ENCODE assay signal across 10 cellular contexts in genomic region chr2:121197369-121198091, GRCh38.
DNase-seq lines count a peak whose midpoint lies in the region; ATAC-seq and TF ChIP-seq lines count a peak whose summit lies in the region.
"Had no signal": no experiment of that assay in that cellular context is flagged by ENCODE, and none has a peak within 500 bp of the region (broad histone marks: within the 10 kb centered on the region; RNA-seq: fewer than 3 reads in every experiment).

No MANE protein-coding gene starts in this region.

- H3K79me1 ChIP-seq in trophoblast cell (ENCODE audit: low read length), result no peaks in the 10 kb centered on the region

- no peak overlapping the region for H3K14ac ChIP-seq in trophoblast cell (ENCODE audit: low read length)

- no peak overlapping the region for H4K91ac ChIP-seq in trophoblast cell (ENCODE audit: low read depth, low read length)

- no peak overlapping the region for H2BK5ac ChIP-seq in trophoblast cell (ENCODE audit: low read depth, low read length, poor library complexity)

- H2BK12ac ChIP-seq in trophoblast cell (ENCODE audit: low read length), result no peak overlapping the region

- CTCF ChIA-PET in HEK293T (lab: Yijun Ruan, JAX), result no interaction called here

- H3K9me3 ChIP-seq in trophoblast cell (ENCODE audit: insufficient read depth, low read depth, low read length), result peaks cover 4% of the 10 kb centered on the region

- H3K23ac ChIP-seq in trophoblast cell (ENCODE audit: low read length), result no peak overlapping the region

- H4K12ac ChIP-seq in trophoblast cell (ENCODE audit: low read depth, low read length), result no peak overlapping the region

- no peak overlapping the region for H3K18ac ChIP-seq in trophoblast cell (ENCODE audit: low read length)

- no peaks in the 10 kb centered on the region for H3K27me3 ChIP-seq in trophoblast cell (ENCODE audit: insufficient read depth, low read length)

- no peaks in the 10 kb centered on the region for H3K36me3 ChIP-seq in trophoblast cell (ENCODE audit: control insufficient read depth in 1 of 2, insufficient read depth in 2 of 2, low read length in 2 of 2)

- peak; percentile 38 for DNase-seq in COLO668 (lab: John Stamatoyannopoulos, UW; ENCODE audit: unreplicated experiment)
- peak; percentile 21 for DNase-seq in SKM-1 (lab: John Stamatoyannopoulos, UW; ENCODE audit: unreplicated experiment)
- DNase-seq in glomerular visceral epithelial cell (ENCODE audit: extremely low spot score), result peak; percentile 40
- peak; percentile 21 to 42 for DNase-seq in trophoblast cell
- DNase-seq in HEK293T (ENCODE audit: extremely low spot score), result no peak
- DNase-seq in activated CD4-positive, alpha-beta T cell treated with anti-CD3 and anti-CD28 coated beads for 4 hours, result no peak
- no peak for DNase-seq in activated gamma-delta T cell (lab: John Stamatoyannopoulos, UW)

- H3K79me2 ChIP-seq in trophoblast cell (ENCODE audit: control insufficient read depth, insufficient read depth, low read length, poor library complexity), result no peaks in the 10 kb centered on the region

- no peak overlapping the region for H3K9ac ChIP-seq in trophoblast cell (ENCODE audit: low read length)

- H3K4me1 ChIP-seq in trophoblast cell (ENCODE audit: control insufficient read depth in 1 of 2, insufficient read depth in 2 of 2, low read length in 2 of 2), result peaks cover 0 to 1% of the 10 kb centered on the region in 2 experiments

- no peak overlapping the region for H3K4ac ChIP-seq in trophoblast cell (ENCODE audit: low read depth, low read length)

- H2AFZ ChIP-seq in trophoblast cell (ENCODE audit: insufficient read depth, low read length, poor library complexity), result no peak overlapping the region

- no peak overlapping the region for H4K8ac ChIP-seq in trophoblast cell (ENCODE audit: low read depth, low read length)

- no peak for ATAC-seq in GM18520 (IDR thresholded peaks at IDR 0.05; ENCODE audit: unreplicated experiment)
- ATAC-seq: stimulated activated effector memory CD8-positive, alpha-beta T cell treated with anti-CD3 and anti-CD28 coated beads, Interleukin-12 subunit alpha, Interleukin-12 subunit beta, amount 100 ng/mL, for 72 hours had no signal

- H3K4me3 ChIP-seq in trophoblast cell (ENCODE audit: low read depth, low read length), result no peak overlapping the region

- POLR2A ChIA-PET in HEK293T (lab: Yijun Ruan, JAX), result no interaction called here

- H3K27ac ChIP-seq in trophoblast cell (ENCODE audit: low read depth, low read length), result no peak overlapping the region
- H3K27ac ChIP-seq: VCaP had no signal

- no peak overlapping the region for H3K4me2 ChIP-seq in trophoblast cell (ENCODE audit: low read length)

- WGBS in trophoblast cell (ENCODE audit: extremely low coverage, insufficient coverage, insufficient read length), result no CpG with 5 or more reads among the region's 19 CpGs

- H2BK120ac ChIP-seq in trophoblast cell (ENCODE audit: insufficient read depth, low read length, poor library complexity), result no peak overlapping the region

- no peak overlapping the region for H2AK5ac ChIP-seq in trophoblast cell (ENCODE audit: low read length)

TF ChIP-seq in HEK293T, 16 proteins besides CTCF, POLR2A, EP300 and RAD21:
- TF ChIP-seq L3MBTL2 (conservative IDR thresholded peaks at IDR 0.05), result no peak
- TF ChIP-seq FOXA1 (IDR thresholded peaks at IDR 0.05), result no peak
- no peak for TF ChIP-seq LEF1 (IDR thresholded peaks at IDR 0.05; ENCODE audit: borderline replicate concordance)
- TF ChIP-seq NFRKB (IDR thresholded peaks at IDR 0.05), result no peak
- no peak for TF ChIP-seq ZNF384 (IDR thresholded peaks at IDR 0.05)
TF ChIP-seq in HEK293T: peak in this region for 0.

Comparison
In these comparisons a context has a peak if more than half of its experiments do, and no peak if none do; other contexts are left out.
1. DNase-seq: peak in COLO668 (single experiment), SKM-1 (single experiment), glomerular visceral epithelial cell (single experiment) and trophoblast cell (2 of 2); none in HEK293T (single experiment), activated CD4-positive, alpha-beta T cell treated with anti-CD3 and anti-CD28 coated beads for 4 hours (0 of 2) and activated gamma-delta T cell (single experiment).